ENCODE assay signal across 15 cellular contexts in genomic region chr1:193240609-193241008, GRCh38. TPM values are rescaled to one million over a fixed set of nuclear protein-coding genes. Genes with fewer than 3 reads are reported as not detected.
"Had no signal": no experiment of that assay in that cellular context is flagged by ENCODE, and none has a peak within 500 bp of the region (broad histone marks: within the 10 kb centered on the region; RNA-seq: fewer than 3 reads in every experiment).

No MANE protein-coding gene starts in this region.

- H3K27me3 Mint-ChIP-seq: activated B cell treated with CpG ODN at 0.5 μM for 24 hours; memory B cell; stimulated activated naive CD8-positive, alpha-beta T cell treated with anti-CD3 and anti-CD28 coated beads, Interleukin-15, amount 100 ng/mL, for 72 hours had no signal

- H3K27ac Mint-ChIP-seq: activated B cell treated with CpG ODN at 0.5 μM for 24 hours, memory B cell had no signal

- DNase-seq: activated B cell treated with CpG ODN at 0.5 μM for 24 hours; activated CD4-positive, alpha-beta T cell treated with anti-CD3 and anti-CD28 coated beads, Interleukin-2, amount 50 U/mL, for 4 hours; activated gamma-delta T cell; caudate nucleus; effector CD4-positive, alpha-beta T cell; gastrocnemius medialis; heart right ventricle; left ventricle myocardium inferior had no signal

- H3K27ac ChIP-seq: coronary artery, gastrocnemius medialis, heart right ventricle, left ventricle myocardium inferior, thoracic aorta had no signal

- H3K4me3 Mint-ChIP-seq: activated B cell treated with CpG ODN at 0.5 μM for 24 hours, memory B cell, neural crest cell had no signal

- ATAC-seq: gastrocnemius medialis had no signal

- H3K9me3 ChIP-seq: gastrocnemius medialis, heart right ventricle, left ventricle myocardium inferior, thoracic aorta had no signal

- H3K36me3 ChIP-seq: gastrocnemius medialis, thoracic aorta had no signal

- H3K4me1 ChIP-seq: gastrocnemius medialis, heart right ventricle, left ventricle myocardium inferior had no signal

- H3K4me3 ChIP-seq: coronary artery, gastrocnemius medialis, heart right ventricle, left ventricle myocardium inferior, thoracic aorta had no signal

- H3K27me3 ChIP-seq: gastrocnemius medialis, heart right ventricle had no signal

- H3K9me3 Mint-ChIP-seq: activated B cell treated with CpG ODN at 0.5 μM for 24 hours, memory B cell had no signal

- H3K4me1 Mint-ChIP-seq: neural crest cell had no signal

RNA-seq across cellular contexts. Expression of gene B3GALT2, which starts 54.2 kb away (rescaled TPM):
- total RNA-seq: activated B cell treated with CpG ODN at 0.5 μM for 24 hours, pulmonary artery endothelial cell had no signal
- polyA plus RNA-seq: keratinocyte had no signal
